ENCODE assay signal across 8 cellular contexts in genomic region chr19:47790398-47790814, GRCh38. TPM values are rescaled to one million over a fixed set of nuclear protein-coding genes. Genes with fewer than 3 reads are reported as not detected.
DNase-seq lines count a peak whose midpoint lies in the region; ATAC-seq and TF ChIP-seq lines count a peak whose summit lies in the region.

No MANE protein-coding gene starts in this region.

- no peak for TF ChIP-seq POLR2A in GM18505 (IDR thresholded peaks at IDR 0.05; ENCODE audit: borderline replicate concordance, extremely low read depth, insufficient read depth, insufficient read length)

- H3K9me3 Mint-ChIP-seq in naive B cell, result peaks cover 0 to 6% (median 0%) of the 10 kb centered on the region in 7 donors

- H3K4me3 ChIP-seq in AG10803 (ENCODE audit: low read length), result no peak overlapping the region
- no peak overlapping the region for H3K4me3 ChIP-seq in NT2/D1 (ENCODE audit: insufficient read length, low read depth)
- no peak overlapping the region for H3K4me3 ChIP-seq in epithelial cell of proximal tubule (ENCODE audit: low read depth, low read length)

- H3K36me3 ChIP-seq in NT2/D1 (ENCODE audit: insufficient read depth, insufficient read length, low read length), result peaks cover 21% of the 10 kb centered on the region

- no peaks in the 10 kb centered on the region for H3K4me1 ChIP-seq in NT2/D1 (ENCODE audit: insufficient read depth, insufficient read length)

- peaks cover 2 to 9% (median 7%) of the 10 kb centered on the region in 3 donors for H3K27me3 Mint-ChIP-seq in naive B cell

- no peak overlapping the region for H3K9ac ChIP-seq in NT2/D1 (ENCODE audit: insufficient read length, low read depth)

- H3K4me1 Mint-ChIP-seq in naive B cell, result peaks cover 6 to 9% (median 8%) of the 10 kb centered on the region in 3 donors

- H3K4me3 Mint-ChIP-seq in naive B cell, result peak overlapping the region in 1 of 8 donors; percentile 53

- peaks cover 8% of the 10 kb centered on the region; the same call in 1 of the 2 replicates for H3K9me3 ChIP-seq in NT2/D1 (ENCODE audit: insufficient read depth, low read length)

- DNase-seq in AG10803 (ENCODE audit: low read depth) (peak; percentile 56), H4 (ENCODE audit: low spot score) (peak; percentile 77), NT2/D1 (ENCODE audit: low read depth, low spot score) (peak; percentile 63), epithelial cell of proximal tubule (ENCODE audit: low read depth) (no peak), naive B cell (peak; percentile 61)
- DNase-seq in activated CD8-positive, alpha-beta memory T cell treated with anti-CD3 and anti-CD28 coated beads, Interleukin-2, amount 50 U/mL, for 48 hours, result peak; percentile 99
- DNase-seq in stimulated activated CD8-positive, alpha-beta memory T cell treated with anti-CD3 and anti-CD28 coated beads, Interleukin-7, amount 100 ng/mL, for 48 hours (ENCODE audit: extremely low read depth in 1 of 2, low read depth in 1 of 2), result peak; percentile 59 to 77

- TF ChIP-seq CTCF in AG10803 (conservative IDR thresholded peaks at IDR 0.05; ENCODE audit: low read length) (peak; percentile 78), epithelial cell of proximal tubule (conservative IDR thresholded peaks at IDR 0.05; ENCODE audit: low read depth, low read length) (peak; percentile 91)

- peak overlapping the region in 1 of 6 donors; percentile 37 for H3K27ac Mint-ChIP-seq in naive B cell

- no peaks in the 10 kb centered on the region for H3K27me3 ChIP-seq in NT2/D1 (ENCODE audit: insufficient read depth, insufficient read length)

- ATAC-seq in naive B cell (ENCODE audit: low read depth in 2 of 2) (peak; percentile 64 to 74), GM18505 (IDR thresholded peaks at IDR 0.05; ENCODE audit: unreplicated experiment) (no peak)

- no peaks in the 10 kb centered on the region for H3K36me3 Mint-ChIP-seq in naive B cell

RNA-seq across cellular contexts. Expression of gene SELENOW, which starts 11.9 kb away (rescaled TPM):
- 373 and 500 TPM in 2 replicates for total RNA-seq in H4 (2014; rRNA removed; shearing (Covaris generic))
- 165 and 265 TPM in 2 replicates for total RNA-seq in epithelial cell of proximal tubule
- 100 to 1,000 TPM in 3 of 6 donors, 10 to 100 TPM in 3; 68.2 to 131 (median 102) TPM for polyA plus RNA-seq in naive B cell (ENCODE audit: low read depth in 6 of 6)

RNA-seq across cellular contexts. Expression of gene TPRX1, which starts 13.9 kb away (rescaled TPM):
- total RNA-seq in H4 (2014; rRNA removed; shearing (Covaris generic)), result not detected in 2 replicates
- total RNA-seq in epithelial cell of proximal tubule, result not detected in 2 replicates
- not detected for polyA plus RNA-seq in naive B cell (ENCODE audit: low read depth in 6 of 6)

RNA-seq across cellular contexts. Expression of gene CRX, which starts 31.3 kb away (rescaled TPM):
- total RNA-seq in H4 (2014; rRNA removed; shearing (Covaris generic)), result not detected in 2 replicates
- total RNA-seq in epithelial cell of proximal tubule, result not detected in 2 replicates
- not detected for polyA plus RNA-seq in naive B cell (ENCODE audit: low read depth in 6 of 6)

RNA-seq across cellular contexts. Expression of gene NOP53, which starts 45.1 kb away (rescaled TPM):
- 52.2 and 67.8 TPM in 2 replicates for total RNA-seq in H4 (2014; rRNA removed; shearing (Covaris generic))
- 192 and 247 TPM in 2 replicates for total RNA-seq in epithelial cell of proximal tubule
- 100 to 1,000 TPM; 128 to 360 (median 285) TPM for polyA plus RNA-seq in naive B cell (ENCODE audit: low read depth in 6 of 6)
